Comparison of ENCODE assay signal across 7 cellular contexts in genomic region chr20:41693136-41693979, GRCh38.
DNase-seq lines count a peak whose midpoint lies in the region; ATAC-seq lines count a peak whose summit lies in the region.

No MANE protein-coding gene starts in this region.

- H3K9me3 ChIP-seq in iPS-18c (ENCODE audit: control insufficient read depth, insufficient read depth, low read length) (no peaks in the 10 kb centered on the region), skeletal muscle satellite cell (replicated peaks; ENCODE audit: low read length) (no peaks in the 10 kb centered on the region)

- peaks cover 4% of the 10 kb centered on the region for H3K4me1 ChIP-seq in skeletal muscle satellite cell (ENCODE audit: control insufficient read depth, insufficient read depth, low read length)

- peak; percentile 84 for DNase-seq in NCI-H2081 treated with DMSO at 0.1 percent for 48 hours (lab: John Stamatoyannopoulos, UW)
- DNase-seq in UCSD-AML1 (lab: John Stamatoyannopoulos, UW; ENCODE audit: unreplicated experiment): peak; percentile 81
- DNase-seq in brain pericyte (ENCODE audit: low read depth, low spot score): peak; percentile 45

- peaks cover 2% of the 10 kb centered on the region for H3K27me3 ChIP-seq in skeletal muscle satellite cell (ENCODE audit: control insufficient read depth, insufficient read depth, low read length)

- H3K4me3 ChIP-seq in iPS-18c (ENCODE audit: insufficient read depth, low read depth, low read length): peak overlapping the region; percentile 69
- H3K4me3 ChIP-seq in skeletal muscle satellite cell (ENCODE audit: low read length): peak overlapping the region; percentile 74

- H3K9ac ChIP-seq in skeletal muscle satellite cell (ENCODE audit: low read depth, low read length): peak overlapping the region; percentile 86

- H3K4me2 ChIP-seq in skeletal muscle satellite cell (ENCODE audit: low read length): peak overlapping the region; percentile 87

- H3K36me3 ChIP-seq in skeletal muscle satellite cell (ENCODE audit: insufficient read depth, low read length): no peaks in the 10 kb centered on the region

- ATAC-seq in GM18519 (IDR thresholded peaks at IDR 0.05; ENCODE audit: low FRiP score, unreplicated experiment) (peak; percentile 70), HG03039 (IDR thresholded peaks at IDR 0.05; ENCODE audit: unreplicated experiment) (peak; percentile 82)

Comparison
In these comparisons a context has a peak if more than half of its experiments do, and no peak if none do; other contexts are left out.
1. Peak in every context shown above with its lines: DNase-seq, ATAC-seq and H3K4me3 ChIP-seq.